In the genomic region with DNA sequence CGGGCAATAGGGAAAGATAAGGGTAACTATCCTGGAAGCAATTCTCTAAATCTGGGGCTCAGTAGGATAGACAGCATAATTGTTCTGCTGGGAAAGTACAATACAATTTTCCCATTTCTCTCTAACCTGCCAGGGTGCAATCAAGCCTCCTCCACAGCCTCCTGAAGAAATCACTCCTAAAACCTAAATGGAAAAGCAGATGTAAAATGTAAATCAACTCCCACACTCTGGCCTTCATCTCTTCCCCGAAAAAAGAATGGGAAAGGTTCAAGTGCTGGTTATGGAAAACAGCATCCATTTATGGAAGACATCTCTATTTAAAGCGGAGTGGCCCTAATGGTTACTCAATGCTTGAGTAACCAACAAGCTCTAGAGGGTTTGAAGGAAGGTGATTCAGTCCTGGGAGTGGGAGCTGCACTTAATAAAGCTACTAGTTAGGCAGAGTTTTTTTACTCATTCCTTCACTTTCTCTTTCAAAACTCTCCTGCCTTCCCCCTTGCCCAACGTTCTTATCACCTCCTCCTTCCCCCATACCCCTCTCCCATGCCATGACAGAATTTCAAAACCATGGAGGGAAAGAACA, we compare ENCODE assay signal across 16 cellular contexts. TPM values are rescaled to one million over a fixed set of nuclear protein-coding genes. Genes with fewer than 3 reads are reported as not detected.
DNase-seq lines count a peak whose midpoint lies in the region; ATAC-seq and TF ChIP-seq lines count a peak whose summit lies in the region.
"Had no signal": no experiment of that assay in that cellular context is flagged by ENCODE, and none has a peak within 500 bp of the region (broad histone marks: within the 10 kb centered on the region; RNA-seq: fewer than 3 reads in every experiment).

No MANE protein-coding gene starts in this region.

- H3K4me3 ChIP-seq in CD8-positive, alpha-beta memory T cell (ENCODE audit: low read length) = no peak overlapping the region
- H3K4me3 ChIP-seq in coronary artery = peak overlapping the region; percentile 22
- H3K4me3 ChIP-seq in naive thymus-derived CD4-positive, alpha-beta T cell (ENCODE audit: low read length) = no peak overlapping the region
- H3K4me3 ChIP-seq: esophagus squamous epithelium, ovary, SJSA1, upper lobe of right lung had no signal

- POLR2A ChIA-PET in CD8-positive, alpha-beta memory T cell (lab: Charles Lee) = no interaction called here
- POLR2A ChIA-PET in naive thymus-derived CD4-positive, alpha-beta T cell (lab: Charles Lee) = no interaction called here

- no peaks in the 10 kb centered on the region for H3K9me3 Mint-ChIP-seq in CD8-positive, alpha-beta memory T cell
- peaks cover 0 to 3% (median 0%) of the 10 kb centered on the region in 11 donors for H3K9me3 Mint-ChIP-seq in naive thymus-derived CD4-positive, alpha-beta T cell
- H3K9me3 Mint-ChIP-seq in activated T-helper 1 cell treated with anti-CD3 and anti-CD28 coated beads, Interleukin-12 subunit alpha, Interleukin-12 subunit beta, Interleukin-2, Interleukin-4 antibody, amounts not matched to agents 30 ng/mL and 10 ng/mL and 1 ng/mL, durations not matched to agents 14 hours and 24 hours and 36 hours = no peaks in the 10 kb centered on the region
- no peaks in the 10 kb centered on the region for H3K9me3 Mint-ChIP-seq in endothelial cell (ENCODE audit: unreplicated experiment)
- H3K9me3 Mint-ChIP-seq: activated CD4-positive, alpha-beta memory T cell treated with anti-CD3 and anti-CD28 coated beads, Interleukin-2, amount 10 ng/mL, durations not matched to agents 7 days and 5 days had no signal

- H3K4me1 Mint-ChIP-seq in CD8-positive, alpha-beta memory T cell = peaks cover 54 to 68% (median 59%) of the 10 kb centered on the region in 3 donors
- peaks cover 29 to 59% (median 44%) of the 10 kb centered on the region in 7 donors for H3K4me1 Mint-ChIP-seq in naive thymus-derived CD4-positive, alpha-beta T cell
- peaks cover 64% of the 10 kb centered on the region for H3K4me1 Mint-ChIP-seq in activated T-helper 1 cell treated with anti-CD3 and anti-CD28 coated beads, Interleukin-12 subunit alpha, Interleukin-12 subunit beta, Interleukin-2, Interleukin-4 antibody, amounts not matched to agents 30 ng/mL and 10 ng/mL and 1 ng/mL, durations not matched to agents 14 hours and 24 hours and 36 hours (ENCODE audit: low read depth)
- peaks cover 17% of the 10 kb centered on the region for H3K4me1 Mint-ChIP-seq in endothelial cell (ENCODE audit: unreplicated experiment)

- peaks cover 16% of the 10 kb centered on the region for H3K4me1 ChIP-seq in CD8-positive, alpha-beta memory T cell (ENCODE audit: insufficient read depth, low read length)
- peaks cover 11 to 17% of the 10 kb centered on the region in 2 donors for H3K4me1 ChIP-seq in naive thymus-derived CD4-positive, alpha-beta T cell (ENCODE audit: control insufficient read depth in 2 of 2, insufficient read depth in 2 of 2, low read length in 2 of 2)

- H3K27me3 ChIP-seq in CD8-positive, alpha-beta memory T cell (ENCODE audit: insufficient read depth, low read length, poor library complexity, severe bottlenecking) = no peaks in the 10 kb centered on the region
- H3K27me3 ChIP-seq in naive thymus-derived CD4-positive, alpha-beta T cell (ENCODE audit: control insufficient read depth in 2 of 2, insufficient read depth in 2 of 2, low read length in 2 of 2) = no peaks in the 10 kb centered on the region
- H3K27me3 ChIP-seq: esophagus squamous epithelium, ovary, SJSA1, upper lobe of right lung had no signal

- H3K36me3 Mint-ChIP-seq in CD8-positive, alpha-beta memory T cell = peaks cover 0 to 21% (median 2%) of the 10 kb centered on the region in 3 donors
- H3K36me3 Mint-ChIP-seq in naive thymus-derived CD4-positive, alpha-beta T cell = peaks cover 0 to 45% (median 8%) of the 10 kb centered on the region in 5 donors
- peaks cover 41% of the 10 kb centered on the region for H3K36me3 Mint-ChIP-seq in activated T-helper 1 cell treated with anti-CD3 and anti-CD28 coated beads, Interleukin-12 subunit alpha, Interleukin-12 subunit beta, Interleukin-2, Interleukin-4 antibody, amounts not matched to agents 30 ng/mL and 10 ng/mL and 1 ng/mL, durations not matched to agents 14 hours and 24 hours and 36 hours (ENCODE audit: low read depth)
- H3K36me3 Mint-ChIP-seq in endothelial cell (ENCODE audit: low read depth, unreplicated experiment) = peaks cover 5% of the 10 kb centered on the region

- CTCF ChIA-PET in CD8-positive, alpha-beta memory T cell (lab: Charles Lee) = no interaction called here
- CTCF ChIA-PET in naive thymus-derived CD4-positive, alpha-beta T cell (lab: Charles Lee) = no interaction called here

- ATAC-seq in naive thymus-derived CD4-positive, alpha-beta T cell = no peak
- ATAC-seq in HG02884 (IDR thresholded peaks at IDR 0.05; ENCODE audit: unreplicated experiment) = no peak
- ATAC-seq: upper lobe of right lung had no signal

- DNase-seq in CD8-positive, alpha-beta memory T cell = no peak
- DNase-seq in M059J (ENCODE audit: low read depth) (peak; percentile 22), coronary artery (ENCODE audit: low spot score) (no peak), D341Med (ENCODE audit: low spot score) (no peak), endothelial cell (ENCODE audit: low spot score) (no peak)
- no peak for DNase-seq in naive thymus-derived CD4-positive, alpha-beta T cell
- no peak for DNase-seq in activated T-helper 1 cell treated with anti-CD3 and anti-CD28 coated beads, Interleukin-12 subunit alpha, Interleukin-12 subunit beta, Interleukin-2, Interleukin-4 antibody, amounts not matched to agents 30 ng/mL and 10 ng/mL and 1 ng/mL, durations not matched to agents 14 hours and 24 hours and 36 hours (ENCODE audit: low spot score)
- DNase-seq: activated CD4-positive, alpha-beta memory T cell treated with anti-CD3 and anti-CD28 coated beads, Interleukin-2, amount 10 ng/mL, durations not matched to agents 7 days and 5 days; esophagus squamous epithelium; H7; MM.1S; NCI-H510A treated with DMSO at 0.1 percent for 48 hours; ovary; upper lobe of right lung had no signal

- H3K9me3 ChIP-seq in CD8-positive, alpha-beta memory T cell (ENCODE audit: low read length) = no peaks in the 10 kb centered on the region
- H3K9me3 ChIP-seq in naive thymus-derived CD4-positive, alpha-beta T cell (ENCODE audit: control insufficient read depth in 2 of 3, low read length in 3 of 3) = no peaks in the 10 kb centered on the region
- H3K9me3 ChIP-seq: esophagus squamous epithelium, ovary, SJSA1, upper lobe of right lung had no signal

- no peaks in the 10 kb centered on the region for H3K27me3 Mint-ChIP-seq in CD8-positive, alpha-beta memory T cell
- H3K27me3 Mint-ChIP-seq in naive thymus-derived CD4-positive, alpha-beta T cell = no peaks in the 10 kb centered on the region
- no peaks in the 10 kb centered on the region for H3K27me3 Mint-ChIP-seq in activated T-helper 1 cell treated with anti-CD3 and anti-CD28 coated beads, Interleukin-12 subunit alpha, Interleukin-12 subunit beta, Interleukin-2, Interleukin-4 antibody, amounts not matched to agents 30 ng/mL and 10 ng/mL and 1 ng/mL, durations not matched to agents 14 hours and 24 hours and 36 hours (ENCODE audit: insufficient read depth)
- peaks cover 4% of the 10 kb centered on the region for H3K27me3 Mint-ChIP-seq in endothelial cell (ENCODE audit: unreplicated experiment)
- H3K27me3 Mint-ChIP-seq: activated CD4-positive, alpha-beta memory T cell treated with anti-CD3 and anti-CD28 coated beads, Interleukin-2, amount 10 ng/mL, durations not matched to agents 7 days and 5 days had no signal

- intact Hi-C loops in naive thymus-derived CD4-positive, alpha-beta T cell (cut with micrococcal nuclease) = loop anchor here (10.0 kb wide), 1 partner anchor 158 kb away; no protein-coding TSS in a partner anchor
- intact Hi-C loops in activated T-helper 1 cell treated with anti-CD3 and anti-CD28 coated beads, Interleukin-12 subunit alpha, Interleukin-12 subunit beta, Interleukin-2, Interleukin-4 antibody, amounts not matched to agents 30 ng/mL and 10 ng/mL and 1 ng/mL, durations not matched to agents 14 hours and 24 hours and 36 hours (cut with micrococcal nuclease) = no loop called here

- no peaks in the 10 kb centered on the region for H3K36me3 ChIP-seq in CD8-positive, alpha-beta memory T cell (ENCODE audit: insufficient read depth, low read length)
- H3K36me3 ChIP-seq in naive thymus-derived CD4-positive, alpha-beta T cell (ENCODE audit: control insufficient read depth in 2 of 3, insufficient read depth in 3 of 3, low read length in 3 of 3) = peaks cover 0 to 23% (median 0%) of the 10 kb centered on the region in 3 experiments
- H3K36me3 ChIP-seq: ovary, upper lobe of right lung had no signal

- peak overlapping the region in 6 of 8 donors; percentile 7 to 91 (median 29) for H3K27ac Mint-ChIP-seq in CD8-positive, alpha-beta memory T cell
- peak overlapping the region in 7 of 9 donors; percentile 1 to 82 (median 23) for H3K27ac Mint-ChIP-seq in naive thymus-derived CD4-positive, alpha-beta T cell
- H3K27ac Mint-ChIP-seq in activated T-helper 1 cell treated with anti-CD3 and anti-CD28 coated beads, Interleukin-12 subunit alpha, Interleukin-12 subunit beta, Interleukin-2, Interleukin-4 antibody, amounts not matched to agents 30 ng/mL and 10 ng/mL and 1 ng/mL, durations not matched to agents 14 hours and 24 hours and 36 hours = no peak overlapping the region
- H3K27ac Mint-ChIP-seq in endothelial cell (ENCODE audit: unreplicated experiment) = no peak overlapping the region
- H3K27ac Mint-ChIP-seq: activated CD4-positive, alpha-beta memory T cell treated with anti-CD3 and anti-CD28 coated beads, Interleukin-2, amount 10 ng/mL, durations not matched to agents 7 days and 5 days had no signal

- H3K4me3 Mint-ChIP-seq in CD8-positive, alpha-beta memory T cell = peak overlapping the region in 2 of 7 donors; percentile 5 to 38
- H3K4me3 Mint-ChIP-seq in naive thymus-derived CD4-positive, alpha-beta T cell = peak overlapping the region in 1 of 10 donors; percentile 77
- H3K4me3 Mint-ChIP-seq in activated T-helper 1 cell treated with anti-CD3 and anti-CD28 coated beads, Interleukin-12 subunit alpha, Interleukin-12 subunit beta, Interleukin-2, Interleukin-4 antibody, amounts not matched to agents 30 ng/mL and 10 ng/mL and 1 ng/mL, durations not matched to agents 14 hours and 24 hours and 36 hours = no peak overlapping the region
- H3K4me3 Mint-ChIP-seq in endothelial cell (ENCODE audit: unreplicated experiment) = no peak overlapping the region
- H3K4me3 Mint-ChIP-seq: activated CD4-positive, alpha-beta memory T cell treated with anti-CD3 and anti-CD28 coated beads, Interleukin-2, amount 10 ng/mL, durations not matched to agents 7 days and 5 days had no signal

- no peak overlapping the region for H3K27ac ChIP-seq in CD8-positive, alpha-beta memory T cell (ENCODE audit: low read depth, low read length)
- H3K27ac ChIP-seq in coronary artery = peak overlapping the region; percentile 47 to 78
- H3K27ac ChIP-seq in naive thymus-derived CD4-positive, alpha-beta T cell (ENCODE audit: low read depth, low read length) = no peak overlapping the region
- H3K27ac ChIP-seq: ovary, SJSA1, upper lobe of right lung had no signal

- TF ChIP-seq CTCF in coronary artery (IDR thresholded peaks at IDR 0.05) = no peak
- no peak for TF ChIP-seq CTCF in endothelial cell (IDR thresholded peaks at IDR 0.05; ENCODE audit: unreplicated experiment)

RNA-seq across cellular contexts. Expression of a gene that starts 5.1 kb away (rescaled TPM):
- 10 to 100 TPM; 16.0 to 19.1 TPM for total RNA-seq in CD8-positive, alpha-beta memory T cell
- 7.9 TPM for polyA plus RNA-seq in CD8-positive, alpha-beta memory T cell
- 28.6 and 35.2 TPM in 2 replicates for total RNA-seq in M059J (2014; rRNA removed; shearing (Covaris generic))
- total RNA-seq in naive thymus-derived CD4-positive, alpha-beta T cell = 10 to 100 TPM in 3 of 5 experiments, 1 to 10 TPM in 2; 6.6 to 35.3 (median 11.2) TPM
- polyA plus RNA-seq in naive thymus-derived CD4-positive, alpha-beta T cell = 10 to 100 TPM in 1 of 2 donors, 1 to 10 TPM in 1; 5.2 to 16.1 TPM
- 24.1 and 24.6 TPM in 2 replicates for total RNA-seq in activated T-helper 1 cell treated with anti-CD3 and anti-CD28 coated beads, Interleukin-12 subunit alpha, Interleukin-12 subunit beta, Interleukin-2, Interleukin-4 antibody, amounts not matched to agents 30 ng/mL and 10 ng/mL and 1 ng/mL, durations not matched to agents 14 hours and 24 hours and 36 hours
- 48.5 TPM for total RNA-seq in endothelial cell (ENCODE audit: unreplicated experiment)

Comparison
In these comparisons a context has a peak if more than half of its experiments do, and no peak if none do; other contexts are left out.
1. H3K27ac ChIP-seq: peak in coronary artery (2 of 2); none in CD8-positive, alpha-beta memory T cell (single experiment) and naive thymus-derived CD4-positive, alpha-beta T cell (single experiment).
2. H3K27ac Mint-ChIP-seq: peak in CD8-positive, alpha-beta memory T cell (6 of 8) and naive thymus-derived CD4-positive, alpha-beta T cell (7 of 9); none in activated T-helper 1 cell treated with anti-CD3 and anti-CD28 coated beads, Interleukin-12 subunit alpha, Interleukin-12 subunit beta, Interleukin-2, Interleukin-4 antibody, amounts not matched to agents 30 ng/mL and 10 ng/mL and 1 ng/mL, durations not matched to agents 14 hours and 24 hours and 36 hours (single experiment) and endothelial cell (single experiment).